ENCODE assay signal across 11 cellular contexts in the genomic region with DNA sequence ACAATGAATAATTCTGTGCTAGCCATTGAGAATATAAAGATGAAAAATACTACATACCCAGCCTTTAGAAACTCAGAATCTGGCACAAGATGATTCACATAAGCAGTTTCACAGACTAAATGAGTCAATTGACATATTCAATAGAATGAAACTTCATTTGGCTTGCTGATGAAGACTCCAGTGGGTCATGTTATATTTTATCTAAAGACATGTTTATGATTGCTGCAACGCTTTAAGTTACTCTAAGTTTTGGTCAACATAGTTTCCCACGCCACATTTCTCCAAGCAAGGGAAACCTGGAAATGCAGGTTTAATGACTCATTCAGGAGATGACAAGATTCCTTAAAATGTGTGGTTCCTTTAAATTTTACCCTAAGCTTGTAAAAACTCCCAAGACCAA. TPM values are rescaled to one million over a fixed set of nuclear protein-coding genes. Genes with fewer than 3 reads are reported as not detected.
DNase-seq lines count a peak whose midpoint lies in the region; ATAC-seq, FAIRE-seq and TF ChIP-seq lines count a peak whose summit lies in the region.
"Had no signal": no experiment of that assay in that cellular context is flagged by ENCODE, and none has a peak within 500 bp of the region (broad histone marks: within the 10 kb centered on the region; RNA-seq: fewer than 3 reads in every experiment).

No MANE protein-coding gene starts in this region.

- DNase-seq in HCT116 (ENCODE audit: low read depth, low spot score) (no peak), RCC 7860 (ENCODE audit: low spot score) (no peak), esophagus muscularis mucosa (ENCODE audit: extremely low spot score) (no peak), skeletal muscle cell (ENCODE audit: low read depth) (peak; percentile 47), NOMO-1 treated with DMSO at 0.1 percent for 48 hours (lab: John Stamatoyannopoulos, UW; ENCODE audit: unreplicated experiment) (no peak), body of pancreas (no peak), NCI-H2171 treated with DMSO at 0.1 percent for 48 hours (lab: John Stamatoyannopoulos, UW) (no peak)
- DNase-seq: activated CD4-positive, alpha-beta T cell treated with anti-CD3 and anti-CD28 coated beads, Interleukin-2, amount 10 ng/mL, durations not matched to agents 24 days and 14 days; NCI-H2081; T-helper 17 cell had no signal

- H3K36me3 ChIP-seq in HCT116 (ENCODE audit: control insufficient read depth in 1 of 2, insufficient read depth in 2 of 2, low read length in 2 of 2) (no peaks in the 10 kb centered on the region), esophagus muscularis mucosa (no peaks in the 10 kb centered on the region), body of pancreas (replicated peaks in 1 of 2; ENCODE audit: insufficient read depth in 1 of 2, low read depth in 2 of 2) (no peaks in the 10 kb centered on the region)

- no TSS peak for BruUV-seq in HCT116 (replicated peaks; lab: Mats Ljungman, UMichigan)

- no peak for TF ChIP-seq CTCF in HCT116 (IDR thresholded peaks at IDR 0.05 in 2 of 3, conservative IDR thresholded peaks at IDR 0.05 in 1 of 3; ENCODE audit: borderline replicate concordance in 1 of 3, insufficient read depth in 1 of 3, low read depth in 2 of 3, low read length in 2 of 3)
- TF ChIP-seq CTCF in esophagus muscularis mucosa (IDR thresholded peaks at IDR 0.05) = no peak
- no peak for TF ChIP-seq CTCF in body of pancreas (IDR thresholded peaks at IDR 0.05)

- peak overlapping the region; percentile 87 for H2AFZ ChIP-seq in HCT116 (ENCODE audit: low read depth, low read length, poor library complexity, severe bottlenecking)

- ATAC-seq in HCT116 (no peak; the same call in 1 of the 2 replicates), body of pancreas (no peak)
- ATAC-seq: T-helper 17 cell had no signal

- 72% methylated on average over 2 of the region's 2 CpGs for WGBS in esophagus muscularis mucosa
- WGBS in body of pancreas, 2 donors = 80 to 87% methylated on average over 2 of the region's 2 CpGs

- no peak for TF ChIP-seq POLR2A in HCT116 (IDR thresholded peaks at IDR 0.05; ENCODE audit: borderline replicate concordance, extremely low read depth, insufficient read depth, insufficient read length)
- TF ChIP-seq POLR2A in esophagus muscularis mucosa (IDR thresholded peaks at IDR 0.05; ENCODE audit: low read depth) = no peak
- TF ChIP-seq POLR2A in body of pancreas (IDR thresholded peaks at IDR 0.05) = no peak

- intact Hi-C loops in HCT116 (cut with micrococcal nuclease) = loop anchor here (5.0 kb wide), 1 partner anchor 834 kb away; no protein-coding TSS in a partner anchor
- intact Hi-C loops in esophagus muscularis mucosa (cut with DNase I) = no loop called here
- intact Hi-C loops in body of pancreas (cut with DNase I) = no loop called here

- H4K20me1 ChIP-seq in HCT116 (ENCODE audit: insufficient read depth) = no peaks in the 10 kb centered on the region

- TF ChIP-seq RAD21 in HCT116 (IDR thresholded peaks at IDR 0.05; ENCODE audit: low read depth) = no peak

- TF ChIP-seq EP300 in esophagus muscularis mucosa (IDR thresholded peaks at IDR 0.05) = no peak

- CTCF ChIA-PET in HCT116 (lab: Charles Lee) = interaction anchor here (1.5 kb wide), 1 partner anchor 267 kb away, joined by 3 read pairs; no protein-coding TSS in a partner anchor

- POLR2A ChIA-PET in HCT116 (lab: Charles Lee) = no interaction called here

- FAIRE-seq in RCC 7860 (lab: Jason Lieb, UNC) = peak; percentile 66
- FAIRE-seq: colon had no signal

- H3K9me3 ChIP-seq in HCT116 (ENCODE audit: control insufficient read depth in 1 of 2, insufficient read depth in 1 of 2, low read depth in 1 of 2, low read length in 2 of 2) = no peaks in the 10 kb centered on the region
- H3K9me3 ChIP-seq in esophagus muscularis mucosa = no peaks in the 10 kb centered on the region
- no peaks in the 10 kb centered on the region for H3K9me3 ChIP-seq in body of pancreas

- H3K4me2 ChIP-seq in HCT116 (ENCODE audit: low read length) = peak overlapping the region; percentile 52

- no peaks in the 10 kb centered on the region for H3K79me2 ChIP-seq in HCT116 (ENCODE audit: insufficient read depth, low read length)

- no peaks in the 10 kb centered on the region for H3K27me3 ChIP-seq in HCT116 (ENCODE audit: insufficient read depth, low read length)
- H3K27me3 ChIP-seq in esophagus muscularis mucosa = no peaks in the 10 kb centered on the region
- H3K27me3 ChIP-seq in body of pancreas = no peaks in the 10 kb centered on the region

- H3K4me1 ChIP-seq in HCT116 (ENCODE audit: control insufficient read depth in 1 of 2, insufficient read depth in 2 of 2, low read length in 2 of 2) (peaks cover 5 to 27% of the 10 kb centered on the region in 2 experiments; a peak in 3 of 4 replicates), esophagus muscularis mucosa (peaks cover 0 to 69% (median 55%) of the 10 kb centered on the region in 4 donors), body of pancreas (no peaks in the 10 kb centered on the region)

- H3K9me2 ChIP-seq in HCT116 (ENCODE audit: insufficient read depth) = no peaks in the 10 kb centered on the region

- H3K27ac ChIP-seq in HCT116 (ENCODE audit: low read depth, low read length) (no peak overlapping the region), esophagus muscularis mucosa (replicated peaks in 1 of 4) (peak overlapping the region; percentile 30 to 56 (median 36)), body of pancreas (no peak overlapping the region)

- H3K4me3 ChIP-seq in HCT116 (replicated peaks in 1 of 2; ENCODE audit: low read depth in 1 of 2, low read length in 2 of 2) (no peak overlapping the region), esophagus muscularis mucosa (no peak overlapping the region), skeletal muscle cell (ENCODE audit: low read depth, low read length) (no peak overlapping the region), body of pancreas (no peak overlapping the region)

- no peak overlapping the region for H3K9ac ChIP-seq in HCT116 (ENCODE audit: low read length)

- RAD21 ChIA-PET in HCT116 (lab: Charles Lee; ENCODE audit: low non-redundant PET in 1 of 2, low total read pairs in 2 of 2, uncharacterized antibody in 2 of 2, unreplicated experiment in 2 of 2) = no interaction called here

TF ChIP-seq in HCT116, 20 proteins besides CTCF, POLR2A, EP300 and RAD21:
- TF ChIP-seq ZNF274 (IDR thresholded peaks at IDR 0.05; ENCODE audit: low read depth, low read length) (no peak), CEBPB (IDR thresholded peaks at IDR 0.05; ENCODE audit: low read depth) (no peak), EZH2 (IDR thresholded peaks at IDR 0.05) (no peak), SP1 (IDR thresholded peaks at IDR 0.05; ENCODE audit: low read depth) (peak; percentile 44), JUND (IDR thresholded peaks at IDR 0.05) (peak; percentile 48), SIN3A (IDR thresholded peaks at IDR 0.05; ENCODE audit: low read depth) (no peak), YY1 (IDR thresholded peaks at IDR 0.05; ENCODE audit: extremely low read depth, insufficient replicate concordance, low read depth, low read length) (no peak), FOSL1 (IDR thresholded peaks at IDR 0.05; ENCODE audit: low read depth) (peak; percentile 67), SRF (IDR thresholded peaks at IDR 0.05; ENCODE audit: low read depth) (no peak)
- TF ChIP-seq, protein P1, sequence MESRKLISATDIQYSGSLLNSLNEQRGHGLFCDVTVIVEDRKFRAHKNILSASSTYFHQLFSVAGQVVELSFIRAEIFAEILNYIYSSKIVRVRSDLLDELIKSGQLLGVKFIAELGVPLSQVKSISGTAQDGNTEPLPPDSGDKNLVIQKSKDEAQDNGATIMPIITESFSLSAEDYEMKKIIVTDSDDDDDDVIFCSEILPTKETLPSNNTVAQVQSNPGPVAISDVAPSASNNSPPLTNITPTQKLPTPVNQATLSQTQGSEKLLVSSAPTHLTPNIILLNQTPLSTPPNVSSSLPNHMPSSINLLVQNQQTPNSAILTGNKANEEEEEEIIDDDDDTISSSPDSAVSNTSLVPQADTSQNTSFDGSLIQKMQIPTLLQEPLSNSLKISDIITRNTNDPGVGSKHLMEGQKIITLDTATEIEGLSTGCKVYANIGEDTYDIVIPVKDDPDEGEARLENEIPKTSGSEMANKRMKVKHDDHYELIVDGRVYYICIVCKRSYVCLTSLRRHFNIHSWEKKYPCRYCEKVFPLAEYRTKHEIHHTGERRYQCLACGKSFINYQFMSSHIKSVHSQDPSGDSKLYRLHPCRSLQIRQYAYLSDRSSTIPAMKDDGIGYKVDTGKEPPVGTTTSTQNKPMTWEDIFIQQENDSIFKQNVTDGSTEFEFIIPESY (IDR thresholded peaks at IDR 0.05; ENCODE audit: extremely low read depth, insufficient replicate concordance, low read length) = no peak
TF ChIP-seq in HCT116: peak in this region for 3.

RNA-seq across cellular contexts. Expression of a gene that starts 6.8 kb away (rescaled TPM):
- total RNA-seq in HCT116 (2021; ENCODE audit: unreplicated experiment) (14.2 TPM), esophagus muscularis mucosa (10 to 100 TPM; 27.8 to 39.0 (median 34.5) TPM), body of pancreas (1 to 10 TPM in 1 of 2 donors, under 1 TPM in 1; 0.33 to 2.6 TPM)
- polyA plus RNA-seq in HCT116 (2012) = 3.7 TPM in 2 replicates
- total RNA-seq: T-helper 17 cell had no signal

Comparison
In these comparisons a context has a peak if more than half of its experiments do, and no peak if none do; other contexts are left out.
1. H3K27ac ChIP-seq: peak in esophagus muscularis mucosa (4 of 4); none in HCT116 (single experiment) and body of pancreas (0 of 4).